ENCODE assay signal across 2 cellular contexts in the genomic region with DNA sequence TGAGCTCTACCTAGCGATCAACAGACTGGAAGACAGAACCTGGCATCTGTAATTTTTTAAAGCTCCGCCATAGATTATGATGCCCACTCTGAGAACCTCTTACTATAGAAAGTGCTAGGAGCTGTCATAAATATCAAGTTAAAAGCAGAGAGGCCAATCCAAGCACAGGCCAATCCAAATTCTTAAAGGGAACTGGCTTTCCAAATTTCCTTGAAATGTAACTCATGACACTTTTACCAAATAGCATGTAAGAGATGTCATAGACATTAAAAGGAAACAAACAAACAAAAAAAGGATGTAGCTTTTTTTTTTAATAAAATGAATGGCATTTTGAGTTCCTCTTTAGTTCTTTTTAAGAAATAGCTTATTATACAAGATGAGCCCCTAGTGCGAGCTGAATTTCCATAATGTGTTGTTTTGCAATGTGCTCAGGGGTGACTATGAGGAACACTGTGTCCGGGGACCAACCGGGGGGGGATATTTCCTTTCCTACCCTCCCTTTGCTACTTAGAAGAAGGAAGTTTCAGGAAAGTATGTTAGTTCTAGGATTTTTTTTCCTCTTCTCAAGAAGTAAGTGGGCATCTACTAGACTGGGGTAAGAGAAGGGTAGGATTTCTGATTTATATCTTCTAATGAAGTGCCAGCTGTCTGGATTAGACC.
TF ChIP-seq lines count a peak whose summit lies in the region.

No MANE protein-coding gene starts in this region.

TF ChIP-seq in A549, 52 proteins besides CTCF, POLR2A, EP300 and RAD21 (continued from another document):
- no peak for TF ChIP-seq ZFP36 (IDR thresholded peaks at IDR 0.05; ENCODE audit: borderline replicate concordance, partially characterized antibody)
- TF ChIP-seq, protein P1, sequence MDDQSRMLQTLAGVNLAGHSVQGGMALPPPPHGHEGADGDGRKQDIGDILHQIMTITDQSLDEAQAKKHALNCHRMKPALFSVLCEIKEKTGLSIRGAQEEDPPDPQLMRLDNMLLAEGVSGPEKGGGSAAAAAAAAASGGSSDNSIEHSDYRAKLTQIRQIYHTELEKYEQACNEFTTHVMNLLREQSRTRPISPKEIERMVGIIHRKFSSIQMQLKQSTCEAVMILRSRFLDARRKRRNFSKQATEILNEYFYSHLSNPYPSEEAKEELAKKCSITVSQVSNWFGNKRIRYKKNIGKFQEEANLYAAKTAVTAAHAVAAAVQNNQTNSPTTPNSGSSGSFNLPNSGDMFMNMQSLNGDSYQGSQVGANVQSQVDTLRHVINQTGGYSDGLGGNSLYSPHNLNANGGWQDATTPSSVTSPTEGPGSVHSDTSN (IDR thresholded peaks at IDR 0.05): no peak

TF ChIP-seq in endothelial cell of umbilical vein, 7 proteins besides CTCF, POLR2A, EP300 and RAD21 (continued from another document):
- TF ChIP-seq MYC (IDR thresholded peaks at IDR 0.05; ENCODE audit: low read depth, low read length) (no peak), JUN (IDR thresholded peaks at IDR 0.05; ENCODE audit: borderline replicate concordance, insufficient read depth, insufficient read length, low read depth) (no peak), FOS (IDR thresholded peaks at IDR 0.05; ENCODE audit: borderline replicate concordance, insufficient read depth, low read length) (no peak), EZH2 (IDR thresholded peaks at IDR 0.05; ENCODE audit: borderline replicate concordance, low read depth, low read length, severe bottlenecking) (no peak)
